Comparison of ENCODE assay signal across 8 cellular contexts in the genomic region with DNA sequence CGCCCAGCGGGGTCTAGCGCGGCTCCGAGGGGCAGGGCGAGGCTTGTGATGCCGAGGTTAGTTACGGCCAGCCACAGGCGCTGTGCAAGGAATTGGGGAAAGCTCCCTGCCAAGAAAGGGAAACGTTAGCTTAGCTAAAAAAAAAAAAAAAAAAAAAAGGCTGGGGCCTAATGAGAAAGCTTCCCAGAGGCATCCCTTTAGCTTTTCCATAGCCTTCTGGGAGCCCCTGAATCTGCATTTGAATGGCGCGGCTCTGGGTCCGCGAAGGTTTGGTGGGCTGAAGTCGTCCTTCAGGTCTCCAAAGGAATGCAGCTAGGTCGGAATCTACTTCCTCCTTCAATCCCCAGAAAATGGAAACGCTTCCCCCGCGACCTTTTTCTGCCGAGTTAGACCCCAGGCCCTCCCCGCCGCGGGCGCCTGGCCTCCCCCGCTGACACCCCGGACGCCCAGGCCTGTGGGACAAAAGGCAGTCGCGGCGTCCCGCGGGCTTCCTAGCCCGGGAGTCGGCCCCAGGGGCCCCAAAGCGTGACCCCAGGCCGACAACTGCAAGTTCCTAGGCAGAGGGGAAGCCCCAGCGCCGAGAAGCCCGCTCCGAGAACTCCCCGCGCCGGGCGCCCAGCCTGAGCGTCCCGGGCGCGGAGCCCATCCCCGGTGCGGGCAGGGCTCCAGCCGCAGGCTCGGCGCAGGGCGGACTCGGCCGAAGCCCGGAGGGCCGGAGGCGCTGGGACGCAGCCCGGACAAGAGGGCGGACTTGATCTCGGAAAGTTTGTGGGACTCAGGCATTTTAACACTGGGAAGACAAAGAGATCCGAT. TPM values are rescaled to one million over a fixed set of nuclear protein-coding genes. Genes with fewer than 3 reads are reported as not detected.
DNase-seq lines count a peak whose midpoint lies in the region; ATAC-seq and TF ChIP-seq lines count a peak whose summit lies in the region.

No MANE protein-coding gene starts in this region.

- TF ChIP-seq EP300 in stomach (IDR thresholded peaks at IDR 0.05): no peak

- no peaks in the 10 kb centered on the region for H3K79me2 ChIP-seq in Karpas-422 (ENCODE audit: low read length)

- H3K4me1 ChIP-seq in stomach: peaks cover 0 to 51% (median 30%) of the 10 kb centered on the region in 4 donors
- no peaks in the 10 kb centered on the region for H3K4me1 ChIP-seq in Karpas-422 (ENCODE audit: low read length)

- TF ChIP-seq CTCF in BJ (IDR thresholded peaks at IDR 0.05; ENCODE audit: insufficient read depth, low read depth, low read length) (no peak), kidney epithelial cell (IDR thresholded peaks at IDR 0.05; ENCODE audit: insufficient read depth, low read length, poor library complexity, severe bottlenecking) (no peak), stomach (IDR thresholded peaks at IDR 0.05) (no peak)

- no peak for TF ChIP-seq POLR2A in stomach (IDR thresholded peaks at IDR 0.05)

- DNase-seq in BJ (ENCODE audit: low read depth) (no peak), HT1080 (ENCODE audit: low read depth) (peak; percentile 22), caudate nucleus (lab: John Stamatoyannopoulos, UW) (peak in 31 of 61 donors; percentile 4 to 59 (median 25)), kidney epithelial cell (ENCODE audit: low read depth) (no peak), stomach (peak; percentile 64), Karpas-422 (no peak)
- no peak for DNase-seq in effector CD4-positive, alpha-beta T cell

- H3K36me3 ChIP-seq in BJ (ENCODE audit: control insufficient read depth, insufficient read depth, low read length) (no peaks in the 10 kb centered on the region), kidney epithelial cell (ENCODE audit: control insufficient read depth, insufficient read depth, low read length) (no peaks in the 10 kb centered on the region), stomach (no peaks in the 10 kb centered on the region), Karpas-422 (ENCODE audit: insufficient read depth, low read length) (no peaks in the 10 kb centered on the region)

- no peaks in the 10 kb centered on the region for H3K9me2 ChIP-seq in Karpas-422 (replicated peaks; ENCODE audit: insufficient read depth, low read length)

- H3K27ac ChIP-seq in caudate nucleus (ENCODE audit: low read depth, low read length) (peak overlapping the region; percentile 80), stomach (peak overlapping the region; percentile 91 to 98 (median 93)), Karpas-422 (ENCODE audit: low read length) (no peak overlapping the region)

- H3K4me2 ChIP-seq in Karpas-422 (ENCODE audit: low read depth, low read length, poor library complexity, severe bottlenecking): no peak overlapping the region

- CTCF ChIA-PET in BJ (lab: Yijun Ruan, JAX): interaction anchor here (0.9 to 1.9 kb wide), 5 partner anchors 54 to 448 kb away, joined by 3 to 5 read pairs (median 3); no protein-coding TSS in a partner anchor

- no peaks in the 10 kb centered on the region for H4K20me1 ChIP-seq in Karpas-422 (ENCODE audit: insufficient read depth, low read depth, low read length)

- no peaks in the 10 kb centered on the region for H3K27me3 ChIP-seq in BJ (ENCODE audit: control insufficient read depth, insufficient read depth, low read length)
- no peaks in the 10 kb centered on the region for H3K27me3 ChIP-seq in kidney epithelial cell (ENCODE audit: control insufficient read depth, insufficient read depth, low read length)
- H3K27me3 ChIP-seq in stomach: peaks cover 0 to 51% (median 19%) of the 10 kb centered on the region in 3 donors
- no peaks in the 10 kb centered on the region for H3K27me3 ChIP-seq in Karpas-422 (ENCODE audit: low read length)

- 1 to 8% (median 2%) methylated on average over 46 to 64 of the region's 64 CpGs for WGBS in stomach, 5 donors

- POLR2A ChIA-PET in BJ (lab: Charles Lee): interaction anchor here (0.6 to 0.7 kb wide), 3 partner anchors 48 to 605 kb away, joined by 3 to 8 read pairs (median 4); no protein-coding TSS in a partner anchor

- no peak overlapping the region for H2AFZ ChIP-seq in Karpas-422 (ENCODE audit: low read length)

- H3K9me3 ChIP-seq in stomach (peaks cover 0 to 11% (median 4%) of the 10 kb centered on the region in 4 donors), Karpas-422 (ENCODE audit: low read length) (peaks cover 6% of the 10 kb centered on the region; the same call in 1 of the 2 replicates)

- intact Hi-C loops in stomach (cut with DNase I; ENCODE audit: low total_unique reads): loop anchor here (10.0 kb wide), 1 partner anchor 59 kb away; no protein-coding TSS in a partner anchor

- no peak overlapping the region for H3K9ac ChIP-seq in Karpas-422 (ENCODE audit: low read length)

- H3K4me3 ChIP-seq in BJ (ENCODE audit: low read depth, low read length): peak overlapping the region; percentile 83
- H3K4me3 ChIP-seq in kidney epithelial cell (ENCODE audit: low read depth, low read length): peak overlapping the region; percentile 98
- H3K4me3 ChIP-seq in stomach: peak overlapping the region; percentile 69 to 85 (median 77)
- no peak overlapping the region for H3K4me3 ChIP-seq in Karpas-422 (ENCODE audit: low read length)

- ATAC-seq in HG02588 (IDR thresholded peaks at IDR 0.05; ENCODE audit: unreplicated experiment): no peak

RNA-seq across cellular contexts. Expression of a gene that starts 0.6 kb away (rescaled TPM):
- polyA plus RNA-seq in BJ (2011; rRNA removed): 351 and 489 TPM in 2 replicates
- polyA minus RNA-seq in BJ (2011; rRNA and poly(A)+ RNA removed): 1,204 and 1,354 TPM in 2 replicates
- 132 and 140 TPM in 2 replicates for total RNA-seq in HT1080 (2014; rRNA removed; shearing (Covaris generic))
- 31.8 and 44.7 TPM in 2 replicates for polyA plus RNA-seq in HT1080 (2015; cell fraction: cytosol; rRNA removed)
- 364 and 377 TPM in 2 replicates for polyA plus RNA-seq in HT1080 (2015; cell fraction: nucleus; rRNA removed)
- total RNA-seq in kidney epithelial cell: 344 and 359 TPM in 2 replicates
- total RNA-seq in stomach: 100 to 1,000 TPM in 3 of 5 donors, 10 to 100 TPM in 2; 57.8 to 272 (median 104) TPM
- 10 to 100 TPM in 1 of 3 donors, 1 to 10 TPM in 2; 8.2 to 17.9 (median 8.7) TPM for polyA plus RNA-seq in stomach
- 0.15 TPM in 1 of 2 replicates, not detected in the other for total RNA-seq in Karpas-422 (2014; rRNA removed; shearing (Covaris generic); ENCODE audit: low replicate concordance)

Comparison
In these comparisons a context has a peak if more than half of its experiments do, and no peak if none do; other contexts are left out.
1. DNase-seq: peak in HT1080 (single experiment), caudate nucleus (31 of 61) and stomach (single experiment); none in BJ (single experiment), kidney epithelial cell (single experiment), effector CD4-positive, alpha-beta T cell (single experiment) and Karpas-422 (single experiment).
2. RNA of a gene that starts 0.6 kb away (total RNA-seq): 344 to 359 TPM in kidney epithelial cell, 132 to 140 TPM in HT1080 and 57.8 to 272 TPM in stomach; 0.15 TPM in Karpas-422; every median in the first group is over 10 times any median in the second.